8 cellular contexts compared by ENCODE assay signal in genomic region chr3:53114011-53114400, GRCh38. TPM values are rescaled to one million over a fixed set of nuclear protein-coding genes. Genes with fewer than 3 reads are reported as not detected.
DNase-seq lines count a peak whose midpoint lies in the region; ATAC-seq, FAIRE-seq and TF ChIP-seq lines count a peak whose summit lies in the region.

No MANE protein-coding gene starts in this region.

- no peaks in the 10 kb centered on the region for H3K4me1 ChIP-seq in endothelial cell of umbilical vein (ENCODE audit: control insufficient read depth, extremely low read depth, insufficient read depth, low read length)

- dilution Hi-C loops in endothelial cell of umbilical vein (cut with MboI; ENCODE audit: extremely low pct_ligation_motif_present, low sequenced_read_pairs), result no loop called here

- no peak for TF ChIP-seq POLR2A in endothelial cell of umbilical vein (IDR thresholded peaks at IDR 0.05; ENCODE audit: low read depth, low read length)

- no peak overlapping the region for H3K27ac ChIP-seq in endothelial cell of umbilical vein (ENCODE audit: insufficient read depth, low read depth, low read length)

- ATAC-seq in HG03460 (IDR thresholded peaks at IDR 0.05; ENCODE audit: unreplicated experiment), result peak; percentile 63

- peak; percentile 89 for FAIRE-seq in endothelial cell of umbilical vein (lab: Jason Lieb, UNC)

- no peaks in the 10 kb centered on the region for H4K20me1 ChIP-seq in endothelial cell of umbilical vein (replicated peaks; ENCODE audit: control insufficient read depth, extremely low read depth, insufficient read depth, low read length)

- TF ChIP-seq CTCF in endothelial cell of umbilical vein (IDR thresholded peaks at IDR 0.05; ENCODE audit: extremely low read depth in 1 of 2, insufficient read depth in 1 of 2, low read depth in 1 of 2, low read length in 2 of 2), result peak; percentile 88 to 91

- DNase-seq in NCI-H446 (lab: John Stamatoyannopoulos, UW) (peak; percentile 47 to 69), NCI-H446 treated with DMSO at 0.1 percent for 48 hours (lab: John Stamatoyannopoulos, UW) (no peak), NOMO-1 (lab: John Stamatoyannopoulos, UW; ENCODE audit: unreplicated experiment in 2 of 2) (peak; percentile 56 to 79), endothelial cell of umbilical vein (ENCODE audit: low read depth, low spot score) (peak; percentile 74), middle frontal gyrus (ENCODE audit: extremely low spot score, low spot score) (peak; percentile 72)
- DNase-seq in activated CD8-positive, alpha-beta memory T cell treated with anti-CD3 and anti-CD28 coated beads for 48 hours (ENCODE audit: low read depth in 2 of 3, low spot score in 2 of 3), result peak; percentile 44 to 68 (median 52)
- peak; percentile 59 to 71 for DNase-seq in stimulated activated CD8-positive, alpha-beta memory T cell treated with anti-CD3 and anti-CD28 coated beads, Interleukin-2, amount 100 ng/mL, for 48 hours (ENCODE audit: low read depth in 2 of 2)

- H2AFZ ChIP-seq in endothelial cell of umbilical vein (ENCODE audit: low read depth, low read length), result peak overlapping the region; percentile 52

- intact Hi-C loops in endothelial cell of umbilical vein (cut with micrococcal nuclease), result loop anchor here (1.0 to 10.0 kb wide), 2 partner anchors 82 to 181 kb away; no protein-coding TSS in a partner anchor

- no peak overlapping the region for H3K4me2 ChIP-seq in endothelial cell of umbilical vein (ENCODE audit: insufficient read depth, low read length)

- H3K9me3 ChIP-seq in endothelial cell of umbilical vein (replicated peaks; ENCODE audit: control insufficient read depth, insufficient read depth, low read length), result no peaks in the 10 kb centered on the region

- H3K9me1 ChIP-seq in endothelial cell of umbilical vein (replicated peaks; ENCODE audit: control insufficient read depth, extremely low read depth, insufficient read depth, low read length), result no peaks in the 10 kb centered on the region

- H3K4me3 ChIP-seq in endothelial cell of umbilical vein (replicated peaks in 1 of 3; ENCODE audit: insufficient read depth in 1 of 3, low read depth in 1 of 3, low read length in 3 of 3), result no peak overlapping the region

- no peaks in the 10 kb centered on the region for H3K79me2 ChIP-seq in endothelial cell of umbilical vein (ENCODE audit: control insufficient read depth, insufficient read depth, low read length)

- CTCF ChIA-PET in endothelial cell of umbilical vein (lab: Charles Lee), result interaction anchor here (0.6 to 5.0 kb wide), 29 partner anchors 8 to 331 kb away, joined by 3 to 155 read pairs (median 4); partner anchors contain the start of gene PRKCD

- no peak overlapping the region for H3K9ac ChIP-seq in endothelial cell of umbilical vein (replicated peaks; ENCODE audit: extremely low read depth, insufficient read depth, low read length)

- no TSS peak for BruUV-seq in endothelial cell of umbilical vein (replicated peaks; lab: Mats Ljungman, UMichigan)

- no peaks in the 10 kb centered on the region for H3K27me3 ChIP-seq in endothelial cell of umbilical vein (ENCODE audit: control insufficient read depth in 2 of 2, insufficient read depth in 2 of 2, low read length in 2 of 2)

- POLR2A ChIA-PET in endothelial cell of umbilical vein (lab: Charles Lee), result no interaction called here

- H3K36me3 ChIP-seq in endothelial cell of umbilical vein (ENCODE audit: control insufficient read depth in 2 of 2, extremely low read depth in 1 of 2, insufficient read depth in 2 of 2, low read length in 2 of 2), result peaks cover 7 to 18% of the 10 kb centered on the region in 2 experiments

TF ChIP-seq in endothelial cell of umbilical vein, 7 proteins besides CTCF, POLR2A, EP300 and RAD21:
- no peak for TF ChIP-seq EZH2 (IDR thresholded peaks at IDR 0.05; ENCODE audit: borderline replicate concordance, low read depth, low read length, severe bottlenecking)
- TF ChIP-seq JUN (IDR thresholded peaks at IDR 0.05; ENCODE audit: borderline replicate concordance, insufficient read depth, insufficient read length, low read depth), result no peak
- no peak for TF ChIP-seq MAX (IDR thresholded peaks at IDR 0.05; ENCODE audit: insufficient read depth, insufficient read length)
- no peak for TF ChIP-seq POLR2AphosphoS5 (IDR thresholded peaks at IDR 0.05; ENCODE audit: insufficient read depth, low read depth, low read length)
- no peak for TF ChIP-seq MYC (IDR thresholded peaks at IDR 0.05; ENCODE audit: low read depth, low read length)
- TF ChIP-seq FOS (IDR thresholded peaks at IDR 0.05; ENCODE audit: borderline replicate concordance, insufficient read depth, low read length), result no peak
- no peak for TF ChIP-seq GATA2 (IDR thresholded peaks at IDR 0.05; ENCODE audit: insufficient read depth, insufficient read length, low read depth, low read length)

RNA-seq across cellular contexts. Expression of gene RFT1, which starts 16.2 kb away (rescaled TPM):
- 28.8 and 29.8 TPM in 2 replicates for total RNA-seq in endothelial cell of umbilical vein
- polyA plus RNA-seq in endothelial cell of umbilical vein, result 39.9 TPM in 2 replicates
- polyA plus RNA-seq in endothelial cell of umbilical vein (2011; cell fraction: cytosol; rRNA removed), result 18.3 and 21.4 TPM in 2 replicates
- 14.0 and 16.3 TPM in 2 replicates for polyA plus RNA-seq in endothelial cell of umbilical vein (2011; cell fraction: nucleus; rRNA removed)
- polyA plus RNA-seq in endothelial cell of umbilical vein (2012), result 22.1 and 24.5 TPM in 2 replicates
- 72.6 and 84.6 TPM in 2 replicates for polyA minus RNA-seq in endothelial cell of umbilical vein
- polyA minus RNA-seq in endothelial cell of umbilical vein (2011; cell fraction: cytosol; rRNA and poly(A)+ RNA removed), result 11.4 TPM
- 9.4 and 11.6 TPM in 2 replicates for polyA minus RNA-seq in endothelial cell of umbilical vein (2011; cell fraction: nucleus; rRNA and poly(A)+ RNA removed)

RNA-seq across cellular contexts. Expression of gene PRKCD, which starts 47.0 kb away (rescaled TPM):
- 15.5 and 17.5 TPM in 2 replicates for total RNA-seq in endothelial cell of umbilical vein
- 16.4 and 19.0 TPM in 2 replicates for polyA plus RNA-seq in endothelial cell of umbilical vein
- 18.3 and 20.3 TPM in 2 replicates for polyA plus RNA-seq in endothelial cell of umbilical vein (2011; cell fraction: cytosol; rRNA removed)
- 33.3 and 33.5 TPM in 2 replicates for polyA plus RNA-seq in endothelial cell of umbilical vein (2011; cell fraction: nucleus; rRNA removed)
- polyA plus RNA-seq in endothelial cell of umbilical vein (2012), result 17.4 and 20.6 TPM in 2 replicates
- 18.7 and 19.7 TPM in 2 replicates for polyA minus RNA-seq in endothelial cell of umbilical vein
- polyA minus RNA-seq in endothelial cell of umbilical vein (2011; cell fraction: cytosol; rRNA and poly(A)+ RNA removed), result 12.4 TPM
- 5.4 and 11.8 TPM in 2 replicates for polyA minus RNA-seq in endothelial cell of umbilical vein (2011; cell fraction: nucleus; rRNA and poly(A)+ RNA removed)
